Comparison of ENCODE assay signal across 8 cellular contexts in genomic region chr7:140517546-140518369, GRCh38. TPM values are rescaled to one million over a fixed set of nuclear protein-coding genes. Genes with fewer than 3 reads are reported as not detected.
DNase-seq lines count a peak whose midpoint lies in the region; ATAC-seq and TF ChIP-seq lines count a peak whose summit lies in the region.

No MANE protein-coding gene starts in this region.

- peaks cover 10 to 41% (median 31%) of the 10 kb centered on the region in 4 donors for H3K36me3 ChIP-seq in esophagus muscularis mucosa

- peaks cover 6 to 8% (median 6%) of the 10 kb centered on the region in 3 donors for H3K4me1 Mint-ChIP-seq in naive B cell

- H3K4me3 ChIP-seq in Jurkat, Clone E6-1 (ENCODE audit: low read length), result no peak overlapping the region
- no peak overlapping the region for H3K4me3 ChIP-seq in esophagus muscularis mucosa

- peak; percentile 48 to 55 for ATAC-seq in naive B cell (ENCODE audit: low read depth in 2 of 2)
- ATAC-seq in GM21737 (IDR thresholded peaks at IDR 0.05; ENCODE audit: unreplicated experiment), result no peak

- 44% methylated on average over 20 of the region's 31 CpGs for WGBS in esophagus muscularis mucosa

- H3K36me3 Mint-ChIP-seq in naive B cell, result no peaks in the 10 kb centered on the region

- no peak for TF ChIP-seq POLR2A in esophagus muscularis mucosa (IDR thresholded peaks at IDR 0.05; ENCODE audit: low read depth)

- H3K4me3 Mint-ChIP-seq in naive B cell, result peak overlapping the region in 3 of 8 donors; percentile 14 to 71 (median 69)

- intact Hi-C loops in esophagus muscularis mucosa (cut with DNase I), result loop anchor here (1.0 kb wide), 1 partner anchor 136 kb away; no protein-coding TSS in a partner anchor

- peak; percentile 88 to 89 (median 88) for TF ChIP-seq CTCF in esophagus muscularis mucosa (IDR thresholded peaks at IDR 0.05)

- DNase-seq in GM04503 (ENCODE audit: low read depth), result peak; percentile 53
- DNase-seq in Jurkat, Clone E6-1 (ENCODE audit: low read depth, low spot score), result peak; percentile 66
- DNase-seq in OCI-M1 (lab: John Stamatoyannopoulos, UW), result peak; percentile 82
- peak; percentile 54 for DNase-seq in activated T-cell treated with anti-CD3 and anti-CD28 coated beads for 24 hours (ENCODE audit: low read depth)
- DNase-seq in esophagus muscularis mucosa (ENCODE audit: extremely low spot score), result no peak
- DNase-seq in naive B cell, result peak; percentile 47
- DNase-seq in stimulated activated CD8-positive, alpha-beta memory T cell treated with anti-CD3 and anti-CD28 coated beads, Interleukin-7, amount 100 ng/mL, for 4 hours (ENCODE audit: low read depth in 2 of 2), result peak; percentile 31 to 36

- H3K9me3 Mint-ChIP-seq in naive B cell, result no peaks in the 10 kb centered on the region

- H3K27ac Mint-ChIP-seq in naive B cell, result peak overlapping the region in 3 of 6 donors; percentile 1 to 70 (median 70)

- H3K9me3 ChIP-seq in esophagus muscularis mucosa, result no peaks in the 10 kb centered on the region

- H3K27ac ChIP-seq in esophagus muscularis mucosa (replicated peaks in 1 of 4), result peak overlapping the region; percentile 78 to 86 (median 84)

- peaks cover 0 to 17% (median 6%) of the 10 kb centered on the region in 3 donors for H3K27me3 Mint-ChIP-seq in naive B cell

- peaks cover 19 to 35% (median 32%) of the 10 kb centered on the region in 4 donors for H3K4me1 ChIP-seq in esophagus muscularis mucosa

- TF ChIP-seq EP300 in esophagus muscularis mucosa (IDR thresholded peaks at IDR 0.05), result no peak

- no peaks in the 10 kb centered on the region for H3K27me3 ChIP-seq in esophagus muscularis mucosa

RNA-seq across cellular contexts. Expression of gene MKRN1, which starts 38.5 kb away (rescaled TPM):
- polyA plus RNA-seq in Jurkat, Clone E6-1 (2012; ENCODE audit: insufficient read depth, insufficient read length), result 83.1 TPM
- 100 to 1,000 TPM in 1 of 4 donors, 10 to 100 TPM in 3; 66.4 to 105 (median 77.9) TPM for total RNA-seq in esophagus muscularis mucosa
- polyA plus RNA-seq in naive B cell (ENCODE audit: low read depth in 6 of 6), result 100 to 1,000 TPM in 5 of 6 donors, 10 to 100 TPM in 1; 99.0 to 151 (median 120) TPM
